In the genomic region with DNA sequence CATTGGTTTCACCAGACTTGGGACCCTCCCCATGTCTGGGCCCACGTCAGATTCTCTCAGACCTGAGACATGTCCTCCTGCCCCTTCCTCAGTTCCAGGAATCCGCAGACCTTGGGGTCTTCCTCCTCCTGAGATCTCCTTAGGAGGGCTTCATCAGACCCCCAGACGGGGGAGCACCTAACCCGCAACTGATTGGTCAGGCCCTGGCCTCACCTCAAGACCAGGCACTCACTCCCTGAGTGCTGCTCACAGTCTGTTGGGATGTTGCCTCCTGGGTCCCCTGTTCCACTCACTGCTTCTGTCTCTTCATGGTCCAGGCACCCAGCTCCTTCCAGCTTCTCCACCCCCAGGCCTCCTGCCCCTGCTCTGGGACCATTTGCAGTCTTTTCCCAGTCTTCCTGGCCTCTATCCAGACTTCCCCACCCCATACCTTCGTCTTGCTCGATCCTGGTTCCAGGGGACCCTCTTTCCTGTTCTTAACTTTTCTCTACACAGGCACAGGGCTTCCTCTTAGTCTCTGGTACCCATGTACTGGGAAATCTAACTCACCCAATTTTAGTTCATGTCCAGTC, we compare ENCODE assay signal across 8 cellular contexts. TPM values are rescaled to one million over a fixed set of nuclear protein-coding genes. Genes with fewer than 3 reads are reported as not detected.
A peak's percentile ranks its signal among the peaks of the same experiment; 100 is the strongest.
DNase-seq lines count a peak whose midpoint lies in the region; ATAC-seq, FAIRE-seq and TF ChIP-seq lines count a peak whose summit lies in the region.

No MANE protein-coding gene starts in this region.

- peaks cover 34% of the 10 kb centered on the region for H3K4me1 ChIP-seq in CD8-positive, alpha-beta T cell (ENCODE audit: insufficient read depth, low read length)
- H3K4me1 ChIP-seq in OCI-LY1 (ENCODE audit: insufficient read depth, low read length, severe bottlenecking) (peaks cover 55% of the 10 kb centered on the region), neural progenitor cell (peaks cover 7% of the 10 kb centered on the region)

- no peaks in the 10 kb centered on the region for H3K9me3 ChIP-seq in CD8-positive, alpha-beta T cell (ENCODE audit: low read length)
- no peaks in the 10 kb centered on the region for H3K9me3 ChIP-seq in OCI-LY1 (ENCODE audit: low read length)
- no peaks in the 10 kb centered on the region for H3K9me3 ChIP-seq in neural progenitor cell (ENCODE audit: low read depth)

- POLR2A ChIA-PET in CD8-positive, alpha-beta T cell (lab: Charles Lee), result no interaction called here

- DNase-seq in CD8-positive, alpha-beta T cell, result no peak
- no peak for DNase-seq in effector memory CD8-positive, alpha-beta T cell
- DNase-seq in neural progenitor cell (ENCODE audit: low spot score) (peak; percentile 43), H54 (ENCODE audit: insufficient read length, low spot score) (no peak), amniotic stem cell (lab: John Stamatoyannopoulos, UW) (no peak), COLO829 (ENCODE audit: low spot score) (no peak), NCI-H524 (lab: John Stamatoyannopoulos, UW) (no peak)

- no peaks in the 10 kb centered on the region for H3F3A ChIP-seq in OCI-LY1 (ENCODE audit: insufficient read depth, low read length)
- peaks cover 6% of the 10 kb centered on the region for H3F3A ChIP-seq in neural progenitor cell (ENCODE audit: low read depth)

- no peaks in the 10 kb centered on the region for H3K9me3 Mint-ChIP-seq in CD8-positive, alpha-beta T cell
- no peaks in the 10 kb centered on the region for H3K9me3 Mint-ChIP-seq in effector memory CD8-positive, alpha-beta T cell
- H3K9me3 Mint-ChIP-seq in neural progenitor cell, result no peaks in the 10 kb centered on the region

- CTCF ChIA-PET in CD8-positive, alpha-beta T cell (lab: Charles Lee), result no interaction called here

- peak overlapping the region; percentile 85 for H3K4me3 ChIP-seq in CD8-positive, alpha-beta T cell (ENCODE audit: low read depth, low read length)
- H3K4me3 ChIP-seq in OCI-LY1 (ENCODE audit: low read depth, low read length, poor library complexity, severe bottlenecking) (peak overlapping the region; percentile 82), neural progenitor cell (peak overlapping the region; percentile 81)

- TF ChIP-seq CTCF in CD8-positive, alpha-beta T cell (IDR thresholded peaks at IDR 0.05), result no peak
- no peak for TF ChIP-seq CTCF in OCI-LY1 (IDR thresholded peaks at IDR 0.05; ENCODE audit: low read length)
- TF ChIP-seq CTCF in neural progenitor cell (IDR thresholded peaks at IDR 0.05), result no peak

- no peaks in the 10 kb centered on the region for H4K20me1 ChIP-seq in OCI-LY1 (ENCODE audit: insufficient read depth, low read length)
- peaks cover 33% of the 10 kb centered on the region for H4K20me1 ChIP-seq in neural progenitor cell (ENCODE audit: low read depth)

- intact Hi-C loops in CD8-positive, alpha-beta T cell (cut with DNase I, micrococcal nuclease), result no loop called here

- no peak overlapping the region for H2AFZ ChIP-seq in OCI-LY1 (ENCODE audit: low read length)
- peak overlapping the region; percentile 90 for H2AFZ ChIP-seq in neural progenitor cell (replicated peaks)

- TF ChIP-seq POLR2A in H54 (IDR thresholded peaks at IDR 0.05; ENCODE audit: low read depth, low read length), result no peak

- no peak for FAIRE-seq in H54 (lab: Jason Lieb, UNC)

- H3K4me3 Mint-ChIP-seq in CD8-positive, alpha-beta T cell, result peak overlapping the region; percentile 88
- H3K4me3 Mint-ChIP-seq in effector memory CD8-positive, alpha-beta T cell, result peak overlapping the region; percentile 75 to 90
- peak overlapping the region; percentile 95 for H3K4me3 Mint-ChIP-seq in neural progenitor cell

- peak overlapping the region; percentile 89 for H3K27ac Mint-ChIP-seq in CD8-positive, alpha-beta T cell
- H3K27ac Mint-ChIP-seq in effector memory CD8-positive, alpha-beta T cell, result peak overlapping the region; percentile 15 to 88
- H3K27ac Mint-ChIP-seq in neural progenitor cell, result no peak overlapping the region

- H3K27ac ChIP-seq in CD8-positive, alpha-beta T cell (ENCODE audit: low read depth, low read length), result peak overlapping the region; percentile 57
- H3K27ac ChIP-seq in OCI-LY1 (ENCODE audit: low read depth, low read length, poor library complexity, severe bottlenecking), result no peak overlapping the region
- H3K27ac ChIP-seq in neural progenitor cell, result no peak overlapping the region

- H3K27me3 Mint-ChIP-seq in CD8-positive, alpha-beta T cell (ENCODE audit: low read depth), result no peaks in the 10 kb centered on the region
- no peaks in the 10 kb centered on the region for H3K27me3 Mint-ChIP-seq in effector memory CD8-positive, alpha-beta T cell
- H3K27me3 Mint-ChIP-seq in neural progenitor cell (ENCODE audit: insufficient read depth, low read depth), result peaks cover 5% of the 10 kb centered on the region

- peaks cover 20% of the 10 kb centered on the region; the same call in 1 of the 2 replicates for H3K79me2 ChIP-seq in OCI-LY1 (ENCODE audit: insufficient read depth, low read length)
- peaks cover 38% of the 10 kb centered on the region for H3K79me2 ChIP-seq in neural progenitor cell (ENCODE audit: low read depth)

- peaks cover 18% of the 10 kb centered on the region for H3K36me3 Mint-ChIP-seq in CD8-positive, alpha-beta T cell
- H3K36me3 Mint-ChIP-seq in effector memory CD8-positive, alpha-beta T cell (ENCODE audit: insufficient read depth), result peaks cover 7% of the 10 kb centered on the region
- H3K36me3 Mint-ChIP-seq in neural progenitor cell, result peaks cover 1% of the 10 kb centered on the region

- no peaks in the 10 kb centered on the region for H3K9me2 ChIP-seq in OCI-LY1 (ENCODE audit: low read depth, low read length)

- H3K9ac ChIP-seq in OCI-LY1 (ENCODE audit: low read length), result peak overlapping the region; percentile 88
- H3K9ac ChIP-seq in neural progenitor cell, result peak overlapping the region; percentile 73

- no peaks in the 10 kb centered on the region for H3K36me3 ChIP-seq in CD8-positive, alpha-beta T cell (ENCODE audit: insufficient read depth, low read length)
- H3K36me3 ChIP-seq in OCI-LY1 (ENCODE audit: insufficient read depth, low read length) (peaks cover 9% of the 10 kb centered on the region; the same call in 1 of the 2 replicates), neural progenitor cell (no peaks in the 10 kb centered on the region)

- peaks cover 56% of the 10 kb centered on the region for H3K4me1 Mint-ChIP-seq in CD8-positive, alpha-beta T cell (ENCODE audit: low read depth)
- peaks cover 34 to 40% of the 10 kb centered on the region in 2 donors for H3K4me1 Mint-ChIP-seq in effector memory CD8-positive, alpha-beta T cell (ENCODE audit: low read depth in 2 of 2)
- peaks cover 40% of the 10 kb centered on the region for H3K4me1 Mint-ChIP-seq in neural progenitor cell

- H3K4me2 ChIP-seq in OCI-LY1 (ENCODE audit: low read length) (peak overlapping the region; percentile 82), neural progenitor cell (peak overlapping the region; percentile 98)

- H3K27me3 ChIP-seq in CD8-positive, alpha-beta T cell (ENCODE audit: insufficient read depth, low read length), result no peaks in the 10 kb centered on the region
- H3K27me3 ChIP-seq in OCI-LY1 (ENCODE audit: insufficient read depth, low read length), result no peaks in the 10 kb centered on the region
- H3K27me3 ChIP-seq in neural progenitor cell, result no peaks in the 10 kb centered on the region

- ATAC-seq in CD8-positive, alpha-beta T cell, result no peak
- no peak for ATAC-seq in effector memory CD8-positive, alpha-beta T cell (replicated peaks)

RNA-seq across cellular contexts. Expression of a gene that starts 1.2 kb away (rescaled TPM):
- total RNA-seq in CD8-positive, alpha-beta T cell, result 1 to 10 TPM; 2.7 to 5.0 TPM
- 10.6 and 15.1 TPM in 2 replicates for total RNA-seq in neural progenitor cell (ENCODE audit: low replicate concordance)

RNA-seq across cellular contexts. Expression of a gene that starts 1.4 kb away (rescaled TPM):
- 10 to 100 TPM; 16.8 to 24.5 TPM for total RNA-seq in CD8-positive, alpha-beta T cell
- 9.6 and 17.5 TPM in 2 replicates for total RNA-seq in neural progenitor cell (ENCODE audit: low replicate concordance)

RNA-seq across cellular contexts. Expression of a gene that starts 47.4 kb away (rescaled TPM):
- 10 to 100 TPM; 45.4 to 46.3 TPM for total RNA-seq in CD8-positive, alpha-beta T cell
- 24.8 and 46.5 TPM in 2 replicates for total RNA-seq in neural progenitor cell (ENCODE audit: low replicate concordance)
